In the genomic region with DNA sequence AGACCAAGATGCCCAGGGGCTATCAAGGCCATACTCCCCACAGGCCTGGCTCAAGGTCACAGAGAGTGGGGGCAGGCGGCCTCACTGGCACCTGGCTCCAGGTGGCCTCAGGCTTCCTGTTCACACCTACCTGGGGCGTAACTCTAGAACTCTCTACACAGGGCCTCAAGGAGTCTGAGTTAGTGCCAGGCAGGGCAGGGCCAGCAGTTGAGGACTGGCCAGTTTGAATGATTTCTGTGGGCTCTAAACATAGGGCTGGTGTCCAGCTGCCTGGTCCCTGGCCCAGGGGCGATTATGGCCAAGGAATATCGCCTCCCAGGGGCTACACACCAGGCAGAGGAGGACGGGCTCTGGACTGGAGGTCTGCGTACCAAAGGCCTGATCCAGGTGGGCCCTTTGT, we compare ENCODE assay signal across 26 cellular contexts.
"Had no signal": no experiment of that assay in that cellular context is flagged by ENCODE, and none has a peak within 500 bp of the region (broad histone marks: within the 10 kb centered on the region; RNA-seq: fewer than 3 reads in every experiment).

No MANE protein-coding gene starts in this region.

- H3K27me3 ChIP-seq: cardiac muscle cell, upper lobe of left lung had no signal

- H3K36me3 ChIP-seq: cardiac muscle cell, thoracic aorta, upper lobe of left lung, WERI-Rb-1 had no signal

- H3K4me3 ChIP-seq: cardiac muscle cell, skin epidermis, thoracic aorta, upper lobe of left lung had no signal

- H3K27ac ChIP-seq: cardiac muscle cell, thoracic aorta, WERI-Rb-1 had no signal

- DNase-seq: activated CD4-positive, alpha-beta T cell treated with anti-CD3 and anti-CD28 coated beads for 48 hours; activated CD4-positive, alpha-beta T cell treated with anti-CD3 and anti-CD28 coated beads, Interleukin-2, amount 50 U/mL, for 48 hours; activated CD8-positive, alpha-beta memory T cell treated with anti-CD3 and anti-CD28 coated beads for 24 hours; activated effector memory CD4-positive, alpha-beta T cell treated with Interleukin-2 at 50 U/mL for 16 hours; activated naive CD4-positive, alpha-beta T cell treated with Interleukin-2 at 50 U/mL for 16 hours; anterior cingulate cortex; cortex of kidney; foreskin fibroblast; head of caudate nucleus; hippocampal formation; naive thymus-derived CD4-positive, alpha-beta T cell; occipital lobe; stimulated activated CD4-positive, alpha-beta T cell treated with anti-CD3 and anti-CD28 coated beads, Interleukin-12 subunit alpha, Interleukin-12 subunit beta, amount 100 ng/mL, for 4 hours; stimulated activated CD4-positive, alpha-beta T cell treated with anti-CD3 and anti-CD28 coated beads, Interleukin-4, amount 100 ng/mL, for 1 hour; SW 1271; T-helper 9 cell; WERI-Rb-1 had no signal

- H3K9me3 ChIP-seq: thoracic aorta, upper lobe of left lung had no signal

- ATAC-seq: activated CD4-positive, CD25-positive, alpha-beta regulatory T cell treated with anti-CD3 and anti-CD28 coated beads, Interleukin-2, amount 50 U/mL, for 24 hours; naive thymus-derived CD4-positive, alpha-beta T cell; sciatic nerve had no signal

- FAIRE-seq: endothelial cell of umbilical vein, keratinocyte, TTC549 had no signal
